23 cellular contexts compared by ENCODE assay signal in the genomic region with DNA sequence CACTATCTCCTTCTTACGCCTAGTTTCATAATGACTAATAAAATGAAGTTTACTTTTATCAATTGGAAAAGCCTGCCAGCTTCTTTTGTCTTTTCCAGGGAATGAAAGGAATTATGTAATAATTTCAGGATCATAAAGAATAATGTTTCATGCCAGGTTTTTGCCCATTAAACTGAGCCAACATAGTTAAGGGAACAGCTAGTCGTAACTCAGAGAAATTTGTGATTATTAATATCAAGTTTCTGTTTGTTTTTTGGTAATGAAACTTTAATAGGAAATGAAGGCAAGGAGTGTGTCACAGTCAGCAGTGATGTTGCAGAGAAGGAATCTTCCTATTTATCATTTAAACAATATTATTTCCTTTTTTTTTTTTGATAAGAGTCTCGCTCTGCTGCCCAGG. TPM values are rescaled to one million over a fixed set of nuclear protein-coding genes. Genes with fewer than 3 reads are reported as not detected.
DNase-seq lines count a peak whose midpoint lies in the region; ATAC-seq and TF ChIP-seq lines count a peak whose summit lies in the region.
"Had no signal": no experiment of that assay in that cellular context is flagged by ENCODE, and none has a peak within 500 bp of the region (broad histone marks: within the 10 kb centered on the region; RNA-seq: fewer than 3 reads in every experiment).

No MANE protein-coding gene starts in this region.

- CTCF ChIA-PET in RWPE1 (lab: Yijun Ruan, JAX): no interaction called here
- CTCF ChIA-PET in CD4-positive, alpha-beta memory T cell (lab: Charles Lee; ENCODE audit: partially characterized antibody): interaction anchor here (1.3 kb wide), 1 partner anchor 13 kb away, joined by 3 read pairs; no protein-coding TSS in a partner anchor

- H3K9me3 Mint-ChIP-seq in stimulated activated naive CD8-positive, alpha-beta T cell treated with anti-CD3 and anti-CD28 coated beads, Interleukin-15, Interleukin-2, amounts not matched to agents 100 ng/mL and 50 ng/mL, for 24 hours: no peaks in the 10 kb centered on the region
- no peaks in the 10 kb centered on the region for H3K9me3 Mint-ChIP-seq in stimulated activated naive CD8-positive, alpha-beta T cell treated with anti-CD3 and anti-CD28 coated beads, Interleukin-15, amount 100 ng/mL, for 72 hours
- no peaks in the 10 kb centered on the region for H3K9me3 Mint-ChIP-seq in dendritic cell treated with granulocyte-macrophage colony-stimulating factor and Interleukin-4, amounts not matched to agents 40 ng/mL and 50 ng/mL, for 4 days
- no peaks in the 10 kb centered on the region for H3K9me3 Mint-ChIP-seq in CD4-positive, alpha-beta memory T cell
- H3K9me3 Mint-ChIP-seq: CD8-positive, alpha-beta memory T cell; IgD-negative memory B cell had no signal

- H3K27me3 Mint-ChIP-seq in stimulated activated naive CD8-positive, alpha-beta T cell treated with anti-CD3 and anti-CD28 coated beads, Interleukin-15, Interleukin-2, amounts not matched to agents 100 ng/mL and 50 ng/mL, for 24 hours: no peaks in the 10 kb centered on the region
- no peaks in the 10 kb centered on the region for H3K27me3 Mint-ChIP-seq in stimulated activated naive CD8-positive, alpha-beta T cell treated with anti-CD3 and anti-CD28 coated beads, Interleukin-15, amount 100 ng/mL, for 72 hours
- no peaks in the 10 kb centered on the region for H3K27me3 Mint-ChIP-seq in dendritic cell treated with granulocyte-macrophage colony-stimulating factor and Interleukin-4, amounts not matched to agents 40 ng/mL and 50 ng/mL, for 4 days
- peaks cover 3 to 6% of the 10 kb centered on the region in 2 donors for H3K27me3 Mint-ChIP-seq in CD4-positive, alpha-beta memory T cell

- peak overlapping the region; percentile 58 for H3K27ac ChIP-seq in RWPE1
- no peak overlapping the region for H3K27ac ChIP-seq in CD4-positive, alpha-beta memory T cell (ENCODE audit: low read depth, low read length)
- H3K27ac ChIP-seq: KMS-11, Peyer's patch had no signal

- no peak for DNase-seq in stimulated activated naive CD8-positive, alpha-beta T cell treated with anti-CD3 and anti-CD28 coated beads, Interleukin-15, amount 100 ng/mL, for 72 hours
- DNase-seq in RWPE1 (ENCODE audit: low spot score): no peak
- no peak for DNase-seq in HCEC 1CT
- no peak for DNase-seq in CD4-positive, alpha-beta memory T cell
- DNase-seq: CD8-positive, alpha-beta memory T cell; DMS 273 treated with DMSO at 0.1 percent for 48 hours; DMS79; EL; GDM1; NCI-H1048; NCI-H1417; NCI-H1694; NCI-H2029 treated with DMSO at 0.1 percent for 48 hours; NCI-H510A; NCI-H69; Peyer's patch had no signal

- H3K36me3 ChIP-seq in CD4-positive, alpha-beta memory T cell (ENCODE audit: insufficient read depth, low read length): no peaks in the 10 kb centered on the region

- no peak overlapping the region for H3K4me3 ChIP-seq in CD4-positive, alpha-beta memory T cell (ENCODE audit: low read length in 2 of 2)
- H3K4me3 ChIP-seq: GM12878, Peyer's patch had no signal

- TF ChIP-seq CTCF in RWPE1 (conservative IDR thresholded peaks at IDR 0.05; ENCODE audit: low read depth): no peak

- no peaks in the 10 kb centered on the region for H3K4me1 ChIP-seq in CD4-positive, alpha-beta memory T cell (ENCODE audit: insufficient read depth, low read length)

- peaks cover 73% of the 10 kb centered on the region for H3K4me1 Mint-ChIP-seq in stimulated activated naive CD8-positive, alpha-beta T cell treated with anti-CD3 and anti-CD28 coated beads, Interleukin-15, Interleukin-2, amounts not matched to agents 100 ng/mL and 50 ng/mL, for 24 hours (ENCODE audit: low read depth)
- H3K4me1 Mint-ChIP-seq in stimulated activated naive CD8-positive, alpha-beta T cell treated with anti-CD3 and anti-CD28 coated beads, Interleukin-15, amount 100 ng/mL, for 72 hours: peaks cover 56% of the 10 kb centered on the region
- H3K4me1 Mint-ChIP-seq in dendritic cell treated with granulocyte-macrophage colony-stimulating factor and Interleukin-4, amounts not matched to agents 40 ng/mL and 50 ng/mL, for 4 days (ENCODE audit: low read depth): peaks cover 71% of the 10 kb centered on the region
- H3K4me1 Mint-ChIP-seq in CD4-positive, alpha-beta memory T cell: peaks cover 5 to 7% (median 6%) of the 10 kb centered on the region in 4 donors

- H3K27me3 ChIP-seq in CD4-positive, alpha-beta memory T cell (ENCODE audit: insufficient read depth, low read length): no peaks in the 10 kb centered on the region
- H3K27me3 ChIP-seq: Peyer's patch had no signal

- no peaks in the 10 kb centered on the region for H3K9me3 ChIP-seq in CD4-positive, alpha-beta memory T cell (ENCODE audit: control insufficient read depth in 1 of 2, low read length in 2 of 2)
- H3K9me3 ChIP-seq: Peyer's patch had no signal

- POLR2A ChIA-PET in RWPE1 (lab: Yijun Ruan, JAX; ENCODE audit: low non-redundant PET): no interaction called here
- POLR2A ChIA-PET in CD4-positive, alpha-beta memory T cell (lab: Charles Lee; ENCODE audit: partially characterized antibody): no interaction called here

- intact Hi-C loops in dendritic cell treated with granulocyte-macrophage colony-stimulating factor and Interleukin-4, amounts not matched to agents 40 ng/mL and 50 ng/mL, for 4 days (cut with micrococcal nuclease): no loop called here
- intact Hi-C loops in CD4-positive, alpha-beta memory T cell (cut with micrococcal nuclease): no loop called here

- H3K36me3 Mint-ChIP-seq in stimulated activated naive CD8-positive, alpha-beta T cell treated with anti-CD3 and anti-CD28 coated beads, Interleukin-15, Interleukin-2, amounts not matched to agents 100 ng/mL and 50 ng/mL, for 24 hours (ENCODE audit: low read depth): peaks cover 75% of the 10 kb centered on the region
- H3K36me3 Mint-ChIP-seq in dendritic cell treated with granulocyte-macrophage colony-stimulating factor and Interleukin-4, amounts not matched to agents 40 ng/mL and 50 ng/mL, for 4 days (ENCODE audit: low read depth): peaks cover 66% of the 10 kb centered on the region
- peaks cover 11 to 20% of the 10 kb centered on the region in 2 donors for H3K36me3 Mint-ChIP-seq in CD4-positive, alpha-beta memory T cell

- no peak for ATAC-seq in stimulated activated naive CD8-positive, alpha-beta T cell treated with anti-CD3 and anti-CD28 coated beads, Interleukin-15, amount 100 ng/mL, for 72 hours
- no peak for ATAC-seq in HG03520 (IDR thresholded peaks at IDR 0.05; ENCODE audit: unreplicated experiment)
- ATAC-seq: GM12878, HCT116 had no signal

- H3K27ac Mint-ChIP-seq in stimulated activated naive CD8-positive, alpha-beta T cell treated with anti-CD3 and anti-CD28 coated beads, Interleukin-15, Interleukin-2, amounts not matched to agents 100 ng/mL and 50 ng/mL, for 24 hours: peak overlapping the region; percentile 36
- no peak overlapping the region for H3K27ac Mint-ChIP-seq in stimulated activated naive CD8-positive, alpha-beta T cell treated with anti-CD3 and anti-CD28 coated beads, Interleukin-15, amount 100 ng/mL, for 72 hours
- H3K27ac Mint-ChIP-seq in dendritic cell treated with granulocyte-macrophage colony-stimulating factor and Interleukin-4, amounts not matched to agents 40 ng/mL and 50 ng/mL, for 4 days: peak overlapping the region; percentile 75
- no peak overlapping the region for H3K27ac Mint-ChIP-seq in CD4-positive, alpha-beta memory T cell
- H3K27ac Mint-ChIP-seq: CD8-positive, alpha-beta memory T cell; IgD-negative memory B cell had no signal

- no peak overlapping the region for H3K4me3 Mint-ChIP-seq in stimulated activated naive CD8-positive, alpha-beta T cell treated with anti-CD3 and anti-CD28 coated beads, Interleukin-15, Interleukin-2, amounts not matched to agents 100 ng/mL and 50 ng/mL, for 24 hours
- H3K4me3 Mint-ChIP-seq in stimulated activated naive CD8-positive, alpha-beta T cell treated with anti-CD3 and anti-CD28 coated beads, Interleukin-15, amount 100 ng/mL, for 72 hours: no peak overlapping the region
- H3K4me3 Mint-ChIP-seq in dendritic cell treated with granulocyte-macrophage colony-stimulating factor and Interleukin-4, amounts not matched to agents 40 ng/mL and 50 ng/mL, for 4 days: no peak overlapping the region
- no peak overlapping the region for H3K4me3 Mint-ChIP-seq in CD4-positive, alpha-beta memory T cell
- H3K4me3 Mint-ChIP-seq: CD8-positive, alpha-beta memory T cell had no signal

RNA-seq across cellular contexts. Expression of a gene that starts 10.7 kb away (rescaled TPM):
- total RNA-seq in CD4-positive, alpha-beta memory T cell: 1 to 10 TPM; 2.9 to 3.3 TPM
- polyA plus RNA-seq in CD4-positive, alpha-beta memory T cell: 1 to 10 TPM; 1.8 to 2.3 TPM

RNA-seq across cellular contexts. Expression of a gene that starts 51.2 kb away (rescaled TPM):
- 10 to 100 TPM; 23.6 to 25.2 TPM for total RNA-seq in CD4-positive, alpha-beta memory T cell
- polyA plus RNA-seq in CD4-positive, alpha-beta memory T cell: 10 to 100 TPM in 1 of 2 donors, 1 to 10 TPM in 1; 9.9 to 17.9 TPM

Comparison
In these comparisons a context has a peak if more than half of its experiments do, and no peak if none do; other contexts are left out.
1. H3K27ac Mint-ChIP-seq: peak in stimulated activated naive CD8-positive, alpha-beta T cell treated with anti-CD3 and anti-CD28 coated beads, Interleukin-15, Interleukin-2, amounts not matched to agents 100 ng/mL and 50 ng/mL, for 24 hours (single experiment) and dendritic cell treated with granulocyte-macrophage colony-stimulating factor and Interleukin-4, amounts not matched to agents 40 ng/mL and 50 ng/mL, for 4 days (single experiment); none in stimulated activated naive CD8-positive, alpha-beta T cell treated with anti-CD3 and anti-CD28 coated beads, Interleukin-15, amount 100 ng/mL, for 72 hours (0 of 2) and CD4-positive, alpha-beta memory T cell (0 of 7).